In the genomic region with DNA sequence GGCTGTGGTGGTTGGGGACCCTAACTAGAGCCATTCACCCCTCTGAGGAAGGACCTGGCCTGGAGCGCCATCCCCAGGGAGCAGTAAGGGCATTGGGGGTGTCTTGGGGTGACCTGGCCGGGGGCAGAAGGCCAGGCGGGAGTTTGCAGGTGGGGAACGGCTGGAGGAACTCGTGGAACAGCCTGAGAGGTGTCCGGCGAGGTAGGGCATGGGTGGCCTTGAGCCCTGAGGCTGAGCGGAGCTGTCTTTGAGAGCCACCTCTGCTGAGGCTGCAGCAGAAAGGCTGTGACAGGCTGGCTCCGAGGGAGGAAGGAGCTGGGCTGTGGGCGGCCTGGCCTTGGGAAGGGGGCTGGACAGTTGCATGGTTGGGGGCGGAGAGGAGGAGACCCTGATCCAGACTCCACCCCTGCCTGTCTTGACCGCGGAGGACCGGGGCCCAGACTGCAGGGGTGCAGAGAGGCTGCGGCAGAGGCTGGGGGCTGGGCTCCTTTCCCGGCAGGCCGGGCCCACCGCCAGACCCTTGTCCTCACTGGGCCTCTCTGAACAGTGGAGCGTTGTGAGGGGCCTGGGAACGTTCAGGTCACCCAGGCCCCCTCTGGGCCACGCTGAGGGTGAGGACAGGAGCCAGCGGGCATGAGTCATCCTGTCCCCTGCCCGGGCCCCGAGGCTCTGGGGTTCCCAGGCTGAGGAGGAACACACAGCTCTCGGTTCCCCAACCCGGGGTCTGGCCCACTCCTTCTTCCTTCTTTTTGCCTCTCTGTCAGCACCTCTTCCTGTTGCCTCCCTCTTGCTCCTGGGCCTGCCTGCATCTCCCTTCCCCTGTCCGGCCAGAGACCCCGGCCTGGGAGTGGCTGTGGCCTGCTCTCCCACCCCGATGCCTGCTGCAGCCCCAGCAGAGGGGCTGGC, we compare ENCODE assay signal across 1 cellular context.
TF ChIP-seq lines count a peak whose summit lies in the region.

No MANE protein-coding gene starts in this region.

TF ChIP-seq in HepG2, 621 proteins besides CTCF, POLR2A, EP300 and RAD21 (continued from another document and continues in another):
- TF ChIP-seq ZNF354B (CRISPR knock-in tag; IDR thresholded peaks at IDR 0.05) (no peak), STAT5B (CRISPR knock-in tag; IDR thresholded peaks at IDR 0.05) (no peak), ZMYM2 (CRISPR knock-in tag; IDR thresholded peaks at IDR 0.05) (peak; percentile 62; the same call in 1 of the 2 replicates), KDM6A (CRISPR knock-in tag; IDR thresholded peaks at IDR 0.05; ENCODE audit: low read depth) (peak; percentile 72), ELK4 (CRISPR knock-in tag; IDR thresholded peaks at IDR 0.05; ENCODE audit: borderline replicate concordance) (no peak), E2F1 (CRISPR knock-in tag; IDR thresholded peaks at IDR 0.05) (0 out of 2 replicates have a peak, but pooled peaks have one; percentile 14), KDM2A (CRISPR knock-in tag; IDR thresholded peaks at IDR 0.05; ENCODE audit: borderline replicate concordance, low read depth) (peak; percentile 69), NR2F6 (IDR thresholded peaks at IDR 0.05) (peak; percentile 72), NR2F6 (CRISPR knock-in tag; IDR thresholded peaks at IDR 0.05) (peak; percentile 86), SOX13 (IDR thresholded peaks at IDR 0.05) (peak; percentile 60), SOX13 (CRISPR knock-in tag; conservative IDR thresholded peaks at IDR 0.05 in 1 of 2, IDR thresholded peaks at IDR 0.05 in 1 of 2) (peak in 1 of 2 experiments; percentile 82; a peak in 2 of 4 replicates), HNRNPLL (IDR thresholded peaks at IDR 0.05; ENCODE audit: low read depth, low read length, poor library complexity, severe bottlenecking) (peak; percentile 25), NFATC3 (CRISPR knock-in tag; IDR thresholded peaks at IDR 0.05) (no peak; the same call in 1 of the 2 replicates), MLLT10 (CRISPR knock-in tag; IDR thresholded peaks at IDR 0.05) (no peak), TFE3 (CRISPR knock-in tag; IDR thresholded peaks at IDR 0.05) (no peak), ZNF496 (CRISPR knock-in tag; IDR thresholded peaks at IDR 0.05; ENCODE audit: insufficient replicate concordance) (no peak), ZNF557 (CRISPR knock-in tag; IDR thresholded peaks at IDR 0.05) (no peak), DNMT1 (CRISPR knock-in tag; IDR thresholded peaks at IDR 0.05) (no peak), NFIB (CRISPR knock-in tag; IDR thresholded peaks at IDR 0.05; ENCODE audit: borderline replicate concordance) (no peak), SALL2 (CRISPR knock-in tag; IDR thresholded peaks at IDR 0.05) (peak; percentile 66; the same call in 1 of the 2 replicates), ZNF672 (CRISPR knock-in tag; IDR thresholded peaks at IDR 0.05) (no peak), ZNF713 (CRISPR knock-in tag; IDR thresholded peaks at IDR 0.05) (0 out of 2 replicates have a peak, but pooled peaks have one; percentile 73), PLSCR1 (CRISPR knock-in tag; IDR thresholded peaks at IDR 0.05; ENCODE audit: borderline replicate concordance) (no peak), HDAC2 (CRISPR knock-in tag; IDR thresholded peaks at IDR 0.05) (peak; percentile 88), CBFB (CRISPR knock-in tag; IDR thresholded peaks at IDR 0.05) (peak; percentile 90), REL (CRISPR knock-in tag; conservative IDR thresholded peaks at IDR 0.05) (no peak)
- TF ChIP-seq, protein P1, sequence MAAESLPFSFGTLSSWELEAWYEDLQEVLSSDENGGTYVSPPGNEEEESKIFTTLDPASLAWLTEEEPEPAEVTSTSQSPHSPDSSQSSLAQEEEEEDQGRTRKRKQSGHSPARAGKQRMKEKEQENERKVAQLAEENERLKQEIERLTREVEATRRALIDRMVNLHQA (CRISPR knock-in tag; IDR thresholded peaks at IDR 0.05): no peak
- TF ChIP-seq, protein P2, sequence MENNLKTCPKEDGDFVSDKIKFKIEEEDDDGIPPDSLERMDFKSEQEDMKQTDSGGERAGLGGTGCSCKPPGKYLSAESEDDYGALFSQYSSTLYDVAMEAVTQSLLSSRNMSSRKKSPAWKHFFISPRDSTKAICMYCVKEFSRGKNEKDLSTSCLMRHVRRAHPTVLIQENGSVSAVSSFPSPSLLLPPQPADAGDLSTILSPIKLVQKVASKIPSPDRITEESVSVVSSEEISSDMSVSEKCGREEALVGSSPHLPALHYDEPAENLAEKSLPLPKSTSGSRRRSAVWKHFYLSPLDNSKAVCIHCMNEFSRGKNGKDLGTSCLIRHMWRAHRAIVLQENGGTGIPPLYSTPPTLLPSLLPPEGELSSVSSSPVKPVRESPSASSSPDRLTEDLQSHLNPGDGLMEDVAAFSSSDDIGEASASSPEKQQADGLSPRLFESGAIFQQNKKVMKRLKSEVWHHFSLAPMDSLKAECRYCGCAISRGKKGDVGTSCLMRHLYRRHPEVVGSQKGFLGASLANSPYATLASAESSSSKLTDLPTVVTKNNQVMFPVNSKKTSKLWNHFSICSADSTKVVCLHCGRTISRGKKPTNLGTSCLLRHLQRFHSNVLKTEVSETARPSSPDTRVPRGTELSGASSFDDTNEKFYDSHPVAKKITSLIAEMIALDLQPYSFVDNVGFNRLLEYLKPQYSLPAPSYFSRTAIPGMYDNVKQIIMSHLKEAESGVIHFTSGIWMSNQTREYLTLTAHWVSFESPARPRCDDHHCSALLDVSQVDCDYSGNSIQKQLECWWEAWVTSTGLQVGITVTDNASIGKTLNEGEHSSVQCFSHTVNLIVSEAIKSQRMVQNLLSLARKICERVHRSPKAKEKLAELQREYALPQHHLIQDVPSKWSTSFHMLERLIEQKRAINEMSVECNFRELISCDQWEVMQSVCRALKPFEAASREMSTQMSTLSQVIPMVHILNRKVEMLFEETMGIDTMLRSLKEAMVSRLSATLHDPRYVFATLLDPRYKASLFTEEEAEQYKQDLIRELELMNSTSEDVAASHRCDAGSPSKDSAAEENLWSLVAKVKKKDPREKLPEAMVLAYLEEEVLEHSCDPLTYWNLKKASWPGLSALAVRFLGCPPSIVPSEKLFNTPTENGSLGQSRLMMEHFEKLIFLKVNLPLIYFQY (CRISPR knock-in tag; IDR thresholded peaks at IDR 0.05; ENCODE audit: borderline replicate concordance): peak; percentile 98
- TF ChIP-seq, protein P3, sequence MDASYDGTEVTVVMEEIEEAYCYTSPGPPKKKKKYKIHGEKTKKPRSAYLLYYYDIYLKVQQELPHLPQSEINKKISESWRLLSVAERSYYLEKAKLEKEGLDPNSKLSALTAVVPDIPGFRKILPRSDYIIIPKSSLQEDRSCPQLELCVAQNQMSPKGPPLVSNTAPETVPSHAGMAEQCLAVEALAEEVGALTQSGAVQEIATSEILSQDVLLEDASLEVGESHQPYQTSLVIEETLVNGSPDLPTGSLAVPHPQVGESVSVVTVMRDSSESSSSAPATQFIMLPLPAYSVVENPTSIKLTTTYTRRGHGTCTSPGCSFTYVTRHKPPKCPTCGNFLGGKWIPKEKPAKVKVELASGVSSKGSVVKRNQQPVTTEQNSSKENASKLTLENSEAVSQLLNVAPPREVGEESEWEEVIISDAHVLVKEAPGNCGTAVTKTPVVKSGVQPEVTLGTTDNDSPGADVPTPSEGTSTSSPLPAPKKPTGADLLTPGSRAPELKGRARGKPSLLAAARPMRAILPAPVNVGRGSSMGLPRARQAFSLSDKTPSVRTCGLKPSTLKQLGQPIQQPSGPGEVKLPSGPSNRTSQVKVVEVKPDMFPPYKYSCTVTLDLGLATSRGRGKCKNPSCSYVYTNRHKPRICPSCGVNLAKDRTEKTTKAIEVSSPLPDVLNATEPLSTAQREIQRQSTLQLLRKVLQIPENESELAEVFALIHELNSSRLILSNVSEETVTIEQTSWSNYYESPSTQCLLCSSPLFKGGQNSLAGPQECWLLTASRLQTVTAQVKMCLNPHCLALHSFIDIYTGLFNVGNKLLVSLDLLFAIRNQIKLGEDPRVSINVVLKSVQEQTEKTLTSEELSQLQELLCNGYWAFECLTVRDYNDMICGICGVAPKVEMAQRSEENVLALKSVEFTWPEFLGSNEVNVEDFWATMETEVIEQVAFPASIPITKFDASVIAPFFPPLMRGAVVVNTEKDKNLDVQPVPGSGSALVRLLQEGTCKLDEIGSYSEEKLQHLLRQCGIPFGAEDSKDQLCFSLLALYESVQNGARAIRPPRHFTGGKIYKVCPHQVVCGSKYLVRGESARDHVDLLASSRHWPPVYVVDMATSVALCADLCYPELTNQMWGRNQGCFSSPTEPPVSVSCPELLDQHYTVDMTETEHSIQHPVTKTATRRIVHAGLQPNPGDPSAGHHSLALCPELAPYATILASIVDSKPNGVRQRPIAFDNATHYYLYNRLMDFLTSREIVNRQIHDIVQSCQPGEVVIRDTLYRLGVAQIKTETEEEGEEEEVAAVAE (CRISPR knock-in tag; IDR thresholded peaks at IDR 0.05; ENCODE audit: borderline replicate concordance): peak; percentile 53; the same call in 1 of the 2 replicates
- TF ChIP-seq, protein P4, sequence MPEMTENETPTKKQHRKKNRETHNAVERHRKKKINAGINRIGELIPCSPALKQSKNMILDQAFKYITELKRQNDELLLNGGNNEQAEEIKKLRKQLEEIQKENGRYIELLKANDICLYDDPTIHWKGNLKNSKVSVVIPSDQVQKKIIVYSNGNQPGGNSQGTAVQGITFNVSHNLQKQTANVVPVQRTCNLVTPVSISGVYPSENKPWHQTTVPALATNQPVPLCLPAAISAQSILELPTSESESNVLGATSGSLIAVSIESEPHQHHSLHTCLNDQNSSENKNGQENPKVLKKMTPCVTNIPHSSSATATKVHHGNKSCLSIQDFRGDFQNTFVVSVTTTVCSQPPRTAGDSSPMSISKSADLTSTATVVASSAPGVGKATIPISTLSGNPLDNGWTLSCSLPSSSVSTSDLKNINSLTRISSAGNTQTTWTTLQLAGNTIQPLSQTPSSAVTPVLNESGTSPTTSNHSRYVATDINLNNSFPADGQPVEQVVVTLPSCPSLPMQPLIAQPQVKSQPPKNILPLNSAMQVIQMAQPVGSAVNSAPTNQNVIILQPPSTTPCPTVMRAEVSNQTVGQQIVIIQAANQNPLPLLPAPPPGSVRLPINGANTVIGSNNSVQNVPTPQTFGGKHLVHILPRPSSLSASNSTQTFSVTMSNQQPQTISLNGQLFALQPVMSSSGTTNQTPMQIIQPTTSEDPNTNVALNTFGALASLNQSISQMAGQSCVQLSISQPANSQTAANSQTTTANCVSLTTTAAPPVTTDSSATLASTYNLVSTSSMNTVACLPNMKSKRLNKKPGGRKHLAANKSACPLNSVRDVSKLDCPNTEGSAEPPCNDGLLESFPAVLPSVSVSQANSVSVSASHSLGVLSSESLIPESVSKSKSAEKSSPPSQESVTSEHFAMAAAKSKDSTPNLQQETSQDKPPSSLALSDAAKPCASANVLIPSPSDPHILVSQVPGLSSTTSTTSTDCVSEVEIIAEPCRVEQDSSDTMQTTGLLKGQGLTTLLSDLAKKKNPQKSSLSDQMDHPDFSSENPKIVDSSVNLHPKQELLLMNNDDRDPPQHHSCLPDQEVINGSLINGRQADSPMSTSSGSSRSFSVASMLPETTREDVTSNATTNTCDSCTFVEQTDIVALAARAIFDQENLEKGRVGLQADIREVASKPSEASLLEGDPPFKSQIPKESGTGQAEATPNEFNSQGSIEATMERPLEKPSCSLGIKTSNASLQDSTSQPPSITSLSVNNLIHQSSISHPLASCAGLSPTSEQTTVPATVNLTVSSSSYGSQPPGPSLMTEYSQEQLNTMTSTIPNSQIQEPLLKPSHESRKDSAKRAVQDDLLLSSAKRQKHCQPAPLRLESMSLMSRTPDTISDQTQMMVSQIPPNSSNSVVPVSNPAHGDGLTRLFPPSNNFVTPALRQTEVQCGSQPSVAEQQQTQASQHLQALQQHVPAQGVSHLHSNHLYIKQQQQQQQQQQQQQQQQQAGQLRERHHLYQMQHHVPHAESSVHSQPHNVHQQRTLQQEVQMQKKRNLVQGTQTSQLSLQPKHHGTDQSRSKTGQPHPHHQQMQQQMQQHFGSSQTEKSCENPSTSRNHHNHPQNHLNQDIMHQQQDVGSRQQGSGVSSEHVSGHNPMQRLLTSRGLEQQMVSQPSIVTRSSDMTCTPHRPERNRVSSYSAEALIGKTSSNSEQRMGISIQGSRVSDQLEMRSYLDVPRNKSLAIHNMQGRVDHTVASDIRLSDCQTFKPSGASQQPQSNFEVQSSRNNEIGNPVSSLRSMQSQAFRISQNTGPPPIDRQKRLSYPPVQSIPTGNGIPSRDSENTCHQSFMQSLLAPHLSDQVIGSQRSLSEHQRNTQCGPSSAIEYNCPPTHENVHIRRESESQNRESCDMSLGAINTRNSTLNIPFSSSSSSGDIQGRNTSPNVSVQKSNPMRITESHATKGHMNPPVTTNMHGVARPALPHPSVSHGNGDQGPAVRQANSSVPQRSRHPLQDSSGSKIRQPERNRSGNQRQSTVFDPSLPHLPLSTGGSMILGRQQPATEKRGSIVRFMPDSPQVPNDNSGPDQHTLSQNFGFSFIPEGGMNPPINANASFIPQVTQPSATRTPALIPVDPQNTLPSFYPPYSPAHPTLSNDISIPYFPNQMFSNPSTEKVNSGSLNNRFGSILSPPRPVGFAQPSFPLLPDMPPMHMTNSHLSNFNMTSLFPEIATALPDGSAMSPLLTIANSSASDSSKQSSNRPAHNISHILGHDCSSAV (CRISPR knock-in tag; IDR thresholded peaks at IDR 0.05; ENCODE audit: borderline replicate concordance): no peak
